In the genomic region with DNA sequence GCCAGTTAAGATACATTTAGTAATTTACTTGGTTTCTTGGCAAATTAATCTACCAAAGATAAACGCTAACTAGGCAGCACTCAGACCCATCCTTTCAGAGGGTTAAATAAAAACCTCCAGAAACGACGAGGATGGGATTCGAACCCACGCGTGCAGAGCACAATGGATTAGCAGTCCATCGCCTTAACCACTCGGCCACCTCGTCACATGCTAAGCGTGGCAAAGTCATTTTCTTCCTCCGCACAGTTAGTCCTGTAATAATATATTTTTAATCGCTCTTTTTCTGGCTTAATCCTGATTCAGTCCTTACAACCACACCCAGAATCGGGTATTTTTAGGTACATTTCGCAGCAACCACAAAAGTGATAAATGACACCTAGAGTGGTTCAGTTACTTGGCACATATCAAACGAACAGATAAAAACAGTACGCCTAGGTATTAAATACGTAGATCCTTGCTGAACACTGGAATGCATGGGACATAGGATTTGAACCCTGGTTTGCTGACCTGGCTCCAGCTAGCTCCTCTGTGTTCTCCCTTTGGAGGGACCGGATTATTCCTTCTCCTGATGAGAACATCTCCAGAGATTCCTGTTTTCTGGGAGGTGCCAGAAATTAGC, we compare ENCODE assay signal across 9 cellular contexts.
DNase-seq lines count a peak whose midpoint lies in the region.
"Had no signal": no experiment of that assay in that cellular context is flagged by ENCODE, and none has a peak within 500 bp of the region (broad histone marks: within the 10 kb centered on the region; RNA-seq: fewer than 3 reads in every experiment).

No MANE protein-coding gene starts in this region.

- no peaks in the 10 kb centered on the region for H3K9me3 ChIP-seq in iPS-18c (ENCODE audit: control insufficient read depth, insufficient read depth, low read length)
- H3K9me3 ChIP-seq in CD4-positive, alpha-beta memory T cell (ENCODE audit: control insufficient read depth in 1 of 2, low read length in 2 of 2) = no peaks in the 10 kb centered on the region

- H3K27ac Mint-ChIP-seq in CD4-positive, alpha-beta memory T cell = no peak overlapping the region

- H3K4me1 ChIP-seq in CD4-positive, alpha-beta memory T cell (ENCODE audit: insufficient read depth, low read length) = no peaks in the 10 kb centered on the region

- no peaks in the 10 kb centered on the region for H3K36me3 Mint-ChIP-seq in CD4-positive, alpha-beta memory T cell
- H3K36me3 Mint-ChIP-seq: CD4-positive, CD25-positive, alpha-beta regulatory T cell had no signal

- H3K4me1 Mint-ChIP-seq in CD4-positive, alpha-beta memory T cell = peaks cover 0 to 3% (median under 1%) of the 10 kb centered on the region in 4 donors

- peaks cover 0 to 31% (median 8%) of the 10 kb centered on the region in 8 donors for H3K9me3 Mint-ChIP-seq in CD4-positive, alpha-beta memory T cell

- POLR2A ChIA-PET in CD4-positive, alpha-beta memory T cell (lab: Charles Lee; ENCODE audit: partially characterized antibody) = no interaction called here

- H3K36me3 ChIP-seq in CD4-positive, alpha-beta memory T cell (ENCODE audit: insufficient read depth, low read length) = no peaks in the 10 kb centered on the region

- peak overlapping the region; percentile 53 for H3K4me3 ChIP-seq in iPS-18c (ENCODE audit: insufficient read depth, low read depth, low read length)
- H3K4me3 ChIP-seq in CD4-positive, alpha-beta memory T cell (ENCODE audit: low read length in 2 of 2) = no peak overlapping the region

- peak; percentile 29 for DNase-seq in SIG-M5 treated with dmso at 0.1 percent for 504 hours (lab: John Stamatoyannopoulos, UW; ENCODE audit: unreplicated experiment)
- DNase-seq in SIG-M5 (lab: John Stamatoyannopoulos, UW) = no peak
- DNase-seq in NCI-H146 treated with DMSO at 0.1 percent for 48 hours (lab: John Stamatoyannopoulos, UW; ENCODE audit: unreplicated experiment) = peak; percentile 53
- DNase-seq in activated T-cell treated with anti-CD3 and anti-CD28 coated beads, Interleukin-2, amount 50 U/mL, for 48 hours = peak; percentile 69 to 73
- no peak for DNase-seq in CD4-positive, alpha-beta memory T cell
- DNase-seq in NCI-H2029 (lab: John Stamatoyannopoulos, UW) = no peak
- DNase-seq in medulla oblongata (ENCODE audit: extremely low spot score) = no peak

- H3K27me3 ChIP-seq in CD4-positive, alpha-beta memory T cell (ENCODE audit: insufficient read depth, low read length) = no peaks in the 10 kb centered on the region

- intact Hi-C loops in CD4-positive, alpha-beta memory T cell (cut with micrococcal nuclease) = no loop called here

- CTCF ChIA-PET in CD4-positive, alpha-beta memory T cell (lab: Charles Lee; ENCODE audit: partially characterized antibody) = no interaction called here

- no peak overlapping the region for H3K27ac ChIP-seq in CD4-positive, alpha-beta memory T cell (ENCODE audit: low read depth, low read length)

- H3K4me3 Mint-ChIP-seq in CD4-positive, alpha-beta memory T cell = peak overlapping the region in 1 of 8 donors; percentile 25
- H3K4me3 Mint-ChIP-seq: CD4-positive, CD25-positive, alpha-beta regulatory T cell had no signal

- peaks cover 31% of the 10 kb centered on the region in 2 donors for H3K27me3 Mint-ChIP-seq in CD4-positive, alpha-beta memory T cell

Comparison
In these comparisons a context has a peak if more than half of its experiments do, and no peak if none do; other contexts are left out.
1. DNase-seq: peak in SIG-M5 treated with dmso at 0.1 percent for 504 hours (single experiment), NCI-H146 treated with DMSO at 0.1 percent for 48 hours (single experiment) and activated T-cell treated with anti-CD3 and anti-CD28 coated beads, Interleukin-2, amount 50 U/mL, for 48 hours (2 of 2); none in SIG-M5 (single experiment), CD4-positive, alpha-beta memory T cell (0 of 5), NCI-H2029 (single experiment) and medulla oblongata (single experiment).